Comparison of ENCODE assay signal across 8 cellular contexts in genomic region chr6:132798820-132799538, GRCh38. TPM values are rescaled to one million over a fixed set of nuclear protein-coding genes. Genes with fewer than 3 reads are reported as not detected.
DNase-seq lines count a peak whose midpoint lies in the region; ATAC-seq, FAIRE-seq and TF ChIP-seq lines count a peak whose summit lies in the region.

No MANE protein-coding gene starts in this region.

- peak; percentile 46 for DNase-seq in GDM1 (lab: John Stamatoyannopoulos, UW)
- peak; percentile 80 for DNase-seq in GM23248
- DNase-seq in SK-N-DZ (ENCODE audit: low spot score) = peak; percentile 41
- DNase-seq in activated naive CD8-positive, alpha-beta T cell treated with anti-CD3 and anti-CD28 coated beads for 36 hours = peak; percentile 72
- DNase-seq in cardiac septum (ENCODE audit: low spot score) = peak; percentile 83
- DNase-seq in pancreas = peak; percentile 82 to 89 (median 83)
- no peak for DNase-seq in T1000 (lab: John Stamatoyannopoulos, UW)

- H3F3A ChIP-seq in GM23248 (ENCODE audit: insufficient read depth) = no peaks in the 10 kb centered on the region

- H3K9ac ChIP-seq in GM23248 (peak overlapping the region; percentile 75), KMS-11 (no peak overlapping the region; the same call in 1 of the 2 replicates)

- H3K36me3 Mint-ChIP-seq in activated naive CD8-positive, alpha-beta T cell treated with anti-CD3 and anti-CD28 coated beads for 36 hours = peaks cover 16% of the 10 kb centered on the region

- peak; percentile 96 to 98 (median 96) for ATAC-seq in pancreas

- H3K79me2 ChIP-seq in GM23248 (ENCODE audit: insufficient read depth) = no peaks in the 10 kb centered on the region
- H3K79me2 ChIP-seq in KMS-11 (ENCODE audit: insufficient read depth, low read depth) = 0 out of 2 replicates have a peak, but pooled peaks cover 8% of the 10 kb centered on the region

- WGBS in GM23248 (ENCODE audit: low coverage in 1 of 2, low lambda C conversion rate in 2 of 2, missing lambda C conversion rate in 2 of 2), 2 experiments = 11 to 15% methylated on average over 17 of the region's 17 CpGs
- WGBS in pancreas, 2 donors = 8% methylated on average over 17 of the region's 17 CpGs

- no peaks in the 10 kb centered on the region for H3K27me3 Mint-ChIP-seq in activated naive CD8-positive, alpha-beta T cell treated with anti-CD3 and anti-CD28 coated beads for 36 hours

- no peaks in the 10 kb centered on the region for H3K9me3 ChIP-seq in GM23248 (ENCODE audit: low read depth)
- H3K9me3 ChIP-seq in pancreas = no peaks in the 10 kb centered on the region

- H3K4me2 ChIP-seq in GM23248 (ENCODE audit: unreplicated experiment) (peak overlapping the region; percentile 92), KMS-11 (no peak overlapping the region)

- peak; percentile 17 for FAIRE-seq in pancreas (lab: Jason Lieb, UNC)

- H3K36me3 ChIP-seq in GM23248 (ENCODE audit: low read depth) = no peaks in the 10 kb centered on the region
- H3K36me3 ChIP-seq in KMS-11 (ENCODE audit: insufficient read depth) = no peaks in the 10 kb centered on the region
- peaks cover 0 to 3% (median 0%) of the 10 kb centered on the region in 3 donors for H3K36me3 ChIP-seq in pancreas

- H2AFZ ChIP-seq in GM23248 = no peak overlapping the region
- no peak overlapping the region for H2AFZ ChIP-seq in KMS-11 (ENCODE audit: low read depth)

- H3K9me2 ChIP-seq in GM23248 (ENCODE audit: insufficient read depth) = no peaks in the 10 kb centered on the region

- in situ Hi-C loops in GM23248 (cut with MboI) = loop anchor here (25.0 kb wide), 2 partner anchors 262 to 887 kb away; partner anchors contain the start of gene TAAR9

- no peak overlapping the region for H3K4me3 Mint-ChIP-seq in activated naive CD8-positive, alpha-beta T cell treated with anti-CD3 and anti-CD28 coated beads for 36 hours

- H3K9me3 Mint-ChIP-seq in activated naive CD8-positive, alpha-beta T cell treated with anti-CD3 and anti-CD28 coated beads for 36 hours = no peaks in the 10 kb centered on the region

- TF ChIP-seq CTCF in KMS-11 (conservative IDR thresholded peaks at IDR 0.05; ENCODE audit: low read depth, low read length) (peak; percentile 77), pancreas (IDR thresholded peaks at IDR 0.05) (peak; percentile 53 to 73 (median 70))

- intact Hi-C loops in cardiac septum (cut with DNase I) (no loop called here), pancreas (cut with DNase I) (no loop called here)

- no peaks in the 10 kb centered on the region for H3K27me3 ChIP-seq in GM23248 (replicated peaks; ENCODE audit: insufficient read depth)
- H3K27me3 ChIP-seq in KMS-11 (ENCODE audit: insufficient read depth, low read depth) = no peaks in the 10 kb centered on the region
- H3K27me3 ChIP-seq in pancreas = no peaks in the 10 kb centered on the region

- H4K20me1 ChIP-seq in GM23248 (ENCODE audit: insufficient read depth) (no peaks in the 10 kb centered on the region), KMS-11 (ENCODE audit: insufficient read depth) (no peaks in the 10 kb centered on the region)

- peaks cover 8% of the 10 kb centered on the region for H3K4me1 Mint-ChIP-seq in activated naive CD8-positive, alpha-beta T cell treated with anti-CD3 and anti-CD28 coated beads for 36 hours

- peak overlapping the region; percentile 80 for H3K4me3 ChIP-seq in GM23248
- H3K4me3 ChIP-seq in KMS-11 (IDR thresholded peaks at IDR 0.05; ENCODE audit: insufficient read depth, low read depth, low read length) = no peak overlapping the region
- peak overlapping the region in 3 of 4 donors; percentile 53 to 85 (median 84) for H3K4me3 ChIP-seq in pancreas

- H3K4me1 ChIP-seq in GM23248 (ENCODE audit: insufficient read depth) = peaks cover 4% of the 10 kb centered on the region; the same call in 1 of the 2 replicates
- H3K4me1 ChIP-seq in KMS-11 (ENCODE audit: low read depth, poor library complexity, severe bottlenecking) = no peaks in the 10 kb centered on the region
- H3K4me1 ChIP-seq in pancreas = peaks cover 0 to 7% (median 0%) of the 10 kb centered on the region in 3 donors

- no peak overlapping the region for H3K27ac Mint-ChIP-seq in activated naive CD8-positive, alpha-beta T cell treated with anti-CD3 and anti-CD28 coated beads for 36 hours

- H3K27ac ChIP-seq in GM23248 (peak overlapping the region; percentile 32; the same call in 1 of the 2 replicates), KMS-11 (no peak overlapping the region; the same call in 1 of the 2 replicates), pancreas (peak overlapping the region in 1 of 4 donors; percentile 51)

RNA-seq across cellular contexts. Expression of gene SLC18B1, which starts 0.5 kb away (rescaled TPM):
- total RNA-seq in GM23248 (2014; rRNA removed; shearing (Covaris generic)) = 3.4 and 4.6 TPM in 2 replicates
- polyA plus RNA-seq in GM23248 (2016; fragmentation: Nextera tagmentation; extraction: Ambion mirVana) (4.6 and 5.8 TPM in 2 replicates), pancreas (10 to 100 TPM in 1 of 2 donors, 1 to 10 TPM in 1; 5.5 to 10.9 TPM)
- polyA plus RNA-seq in SK-N-DZ (2014; cell fraction: cytosol; rRNA removed) = 0.12 TPM in 1 of 2 replicates, not detected in the other
- not detected in 2 replicates for polyA plus RNA-seq in SK-N-DZ (2014; cell fraction: nucleus; rRNA removed)
- 10 to 100 TPM in 1 of 2 experiments, 1 to 10 TPM in 1; 9.7 to 10.8 TPM for total RNA-seq in activated naive CD8-positive, alpha-beta T cell treated with anti-CD3 and anti-CD28 coated beads for 36 hours
- total RNA-seq in cardiac septum (1.2 TPM), pancreas (1 to 10 TPM; 4.4 to 9.9 (median 7.2) TPM)

RNA-seq across cellular contexts. Expression of gene RPS12, which starts 15.4 kb away (rescaled TPM):
- 1,194 and 1,449 TPM in 2 replicates for total RNA-seq in GM23248 (2014; rRNA removed; shearing (Covaris generic))
- polyA plus RNA-seq in GM23248 (2016; fragmentation: Nextera tagmentation; extraction: Ambion mirVana) (469 and 492 TPM in 2 replicates), pancreas (1,000 to 10,000 TPM in 1 of 2 donors, 100 to 1,000 TPM in 1; 995 to 1,464 TPM)
- 2,344 and 2,749 TPM in 2 replicates for polyA plus RNA-seq in SK-N-DZ (2014; cell fraction: cytosol; rRNA removed)
- 1,228 and 2,174 TPM in 2 replicates for polyA plus RNA-seq in SK-N-DZ (2014; cell fraction: nucleus; rRNA removed)
- total RNA-seq in activated naive CD8-positive, alpha-beta T cell treated with anti-CD3 and anti-CD28 coated beads for 36 hours = 1,000 to 10,000 TPM; 1,899 to 2,004 TPM
- total RNA-seq in cardiac septum (366 TPM), pancreas (100 to 1,000 TPM; 511 to 945 (median 775) TPM)

RNA-seq across cellular contexts. Expression of gene VNN2, which starts 41.3 kb away (rescaled TPM):
- not detected in 2 replicates for total RNA-seq in GM23248 (2014; rRNA removed; shearing (Covaris generic))
- polyA plus RNA-seq in GM23248 (2016; fragmentation: Nextera tagmentation; extraction: Ambion mirVana) (0.10 and 0.13 TPM in 2 replicates), pancreas (1 to 10 TPM in 1 of 2 donors, under 1 TPM in 1; 0.72 to 1.2 TPM)
- not detected in 2 replicates for polyA plus RNA-seq in SK-N-DZ (2014; cell fraction: cytosol; rRNA removed)
- polyA plus RNA-seq in SK-N-DZ (2014; cell fraction: nucleus; rRNA removed) = not detected in 2 replicates
- 10 to 100 TPM in 1 of 2 experiments, 1 to 10 TPM in 1; 9.4 to 11.9 TPM for total RNA-seq in activated naive CD8-positive, alpha-beta T cell treated with anti-CD3 and anti-CD28 coated beads for 36 hours
- total RNA-seq in cardiac septum (3.1 TPM), pancreas (1 to 10 TPM in 3 of 6 donors, under 1 TPM in 3; 0.63 to 9.6 (median 1.7) TPM)
